ENCODE assay signal across 18 cellular contexts in the genomic region with DNA sequence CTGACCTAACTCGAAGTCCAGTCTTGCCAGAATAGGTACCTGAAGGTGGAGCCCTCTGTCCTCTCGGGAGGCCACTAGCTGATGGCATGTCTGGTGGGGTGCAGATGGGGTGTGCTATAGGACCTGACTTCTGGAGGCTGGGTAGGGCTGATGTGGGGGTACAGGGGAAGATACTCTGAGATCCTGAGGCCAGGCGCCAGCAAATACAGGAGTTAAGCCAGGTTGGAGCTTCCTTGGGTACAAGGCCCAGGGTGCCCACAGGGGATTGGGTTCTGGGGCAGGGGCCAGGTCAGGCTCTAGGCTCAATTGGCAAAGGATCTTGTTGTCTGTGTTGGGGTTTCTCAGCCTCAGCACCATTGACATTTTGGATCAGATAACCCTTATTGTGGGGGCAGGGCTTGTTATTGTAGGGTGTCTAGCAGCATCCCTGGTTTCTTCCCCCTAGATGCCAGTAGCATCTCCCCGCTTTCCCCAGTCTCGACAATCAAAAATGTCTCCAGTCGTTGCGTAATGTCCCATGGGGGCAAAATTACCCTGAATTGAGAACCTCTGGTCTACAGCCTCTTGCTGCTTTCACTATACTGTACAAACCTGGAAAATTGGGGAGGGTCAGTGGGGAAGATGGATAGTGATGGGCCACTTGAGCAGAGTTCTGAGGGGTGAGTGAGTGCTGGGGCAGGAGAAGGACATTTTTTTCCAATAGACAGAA. TPM values are rescaled to one million over a fixed set of nuclear protein-coding genes. Genes with fewer than 3 reads are reported as not detected.
A peak's percentile ranks its signal among the peaks of the same experiment; 100 is the strongest.
DNase-seq lines count a peak whose midpoint lies in the region; ATAC-seq, FAIRE-seq and TF ChIP-seq lines count a peak whose summit lies in the region.
"Had no signal": no experiment of that assay in that cellular context is flagged by ENCODE, and none has a peak within 500 bp of the region (broad histone marks: within the 10 kb centered on the region; RNA-seq: fewer than 3 reads in every experiment).

No MANE protein-coding gene starts in this region.

- H4K91ac ChIP-seq in H1 (replicated peaks; ENCODE audit: insufficient read length, low read length) (no peak overlapping the region), neuronal stem cell (ENCODE audit: low read depth, low read length, poor library complexity) (no peak overlapping the region)

- CTCF ChIA-PET in H1 (lab: Charles Lee; ENCODE audit: partially characterized antibody) (interaction anchor here (1.0 to 10.8 kb wide), 3 partner anchors 9 to 51 kb away, joined by 3 to 169 read pairs (median 4); no protein-coding TSS in a partner anchor), OCI-LY7 (lab: Charles Lee; ENCODE audit: unreplicated experiment) (no interaction called here)

- H3K27me3 ChIP-seq in H1 (replicated peaks in 1 of 4; ENCODE audit: control insufficient read depth in 3 of 4, extremely low read depth in 1 of 4, insufficient read depth in 3 of 4, low read length in 3 of 4): no peaks in the 10 kb centered on the region
- no peaks in the 10 kb centered on the region for H3K27me3 ChIP-seq in neuronal stem cell (ENCODE audit: control insufficient read depth in 3 of 3, insufficient read depth in 3 of 3, low read depth in 1 of 3, low read length in 3 of 3)
- H3K27me3 ChIP-seq: neural progenitor cell had no signal

- H2BK20ac ChIP-seq in H1 (ENCODE audit: low read length): no peak overlapping the region

- H3K9ac ChIP-seq in H1 (replicated peaks in 1 of 4; ENCODE audit: extremely low read depth in 1 of 4, low read depth in 3 of 4, low read length in 3 of 4) (no peak overlapping the region), neuronal stem cell (ENCODE audit: low read depth, low read length, poor library complexity) (no peak overlapping the region)
- H3K9ac ChIP-seq: KMS-11, neural progenitor cell had no signal

- H2AFZ ChIP-seq in H1 (ENCODE audit: low read length) (no peak overlapping the region), neuronal stem cell (ENCODE audit: low read length) (no peak overlapping the region), OCI-LY7 (ENCODE audit: low read length) (no peak overlapping the region)
- H2AFZ ChIP-seq: neural progenitor cell had no signal

- no peak overlapping the region for H2BK15ac ChIP-seq in H1 (ENCODE audit: low read length)
- H2BK15ac ChIP-seq in neuronal stem cell (ENCODE audit: low read length): no peak overlapping the region

- H4K8ac ChIP-seq in H1 (ENCODE audit: extremely low read depth, insufficient read depth, low read length) (peak overlapping the region; percentile 11; the same call in 1 of the 2 replicates), neuronal stem cell (ENCODE audit: low read depth, low read length) (no peak overlapping the region)

- peaks cover 2% of the 10 kb centered on the region for H3K4me1 Mint-ChIP-seq in activated T-cell treated with anti-CD3 and anti-CD28 coated beads, Interleukin-2, amount 50 U/mL, for 4 hours (ENCODE audit: low read depth)
- H3K4me1 Mint-ChIP-seq: activated CD4-positive, alpha-beta T cell treated with anti-CD3 and anti-CD28 coated beads, Interleukin-2, amount 10 ng/mL, durations not matched to agents 7 days and 5 days; immature natural killer cell had no signal

- H3K36me3 Mint-ChIP-seq in activated T-cell treated with anti-CD3 and anti-CD28 coated beads, Interleukin-2, amount 50 U/mL, for 4 hours (ENCODE audit: insufficient read depth): no peaks in the 10 kb centered on the region
- H3K36me3 Mint-ChIP-seq: CD8-positive, alpha-beta memory T cell; immature natural killer cell had no signal

- H3K9me2 ChIP-seq in OCI-LY7 (ENCODE audit: insufficient read depth, low read length): no peaks in the 10 kb centered on the region

- H3K23me2 ChIP-seq in H1 (ENCODE audit: low read depth, low read length): peaks cover 2% of the 10 kb centered on the region; the same call in 1 of the 2 replicates

- H3K27ac ChIP-seq in H1 (ENCODE audit: low read depth, low read length) (no peak overlapping the region), neuronal stem cell (replicated peaks; ENCODE audit: low read length) (no peak overlapping the region), temporal lobe (ENCODE audit: low read depth, low read length) (peak overlapping the region; percentile 96), OCI-LY7 (ENCODE audit: low read depth, low read length, poor library complexity, severe bottlenecking) (no peak overlapping the region)
- H3K27ac ChIP-seq: KMS-11, neural progenitor cell had no signal

- H2BK12ac ChIP-seq in H1 (ENCODE audit: low read depth, low read length): no peak overlapping the region
- no peak overlapping the region for H2BK12ac ChIP-seq in neuronal stem cell (ENCODE audit: low read length)

- H3K27me3 Mint-ChIP-seq in activated T-cell treated with anti-CD3 and anti-CD28 coated beads, Interleukin-2, amount 50 U/mL, for 4 hours (ENCODE audit: low read depth): peaks cover 1% of the 10 kb centered on the region
- H3K27me3 Mint-ChIP-seq: activated CD4-positive, alpha-beta T cell treated with anti-CD3 and anti-CD28 coated beads, Interleukin-2, amount 10 ng/mL, durations not matched to agents 7 days and 5 days; CD8-positive, alpha-beta memory T cell had no signal

- no peak for TF ChIP-seq EP300 in H1 (IDR thresholded peaks at IDR 0.05; ENCODE audit: borderline replicate concordance in 1 of 2, low read depth in 2 of 2, low read length in 2 of 2)

- H3K14ac ChIP-seq in H1 (ENCODE audit: insufficient read length) (no peak overlapping the region), neuronal stem cell (ENCODE audit: low read length) (no peak overlapping the region)

- peak; percentile 43 for DNase-seq in NB4 (ENCODE audit: low read depth)
- DNase-seq in H1 (ENCODE audit: low read depth in 1 of 2, low spot score in 2 of 2): no peak
- DNase-seq in neuronal stem cell (ENCODE audit: low spot score): no peak
- DNase-seq in activated T-cell treated with anti-CD3 and anti-CD28 coated beads, Interleukin-2, amount 50 U/mL, for 4 hours: no peak
- no peak for DNase-seq in pons (ENCODE audit: low spot score)
- no peak for DNase-seq in OCI-LY7 (ENCODE audit: low spot score)
- DNase-seq: activated CD4-positive, alpha-beta T cell treated with anti-CD3 and anti-CD28 coated beads, Interleukin-2, amount 10 ng/mL, durations not matched to agents 7 days and 5 days; activated naive CD4-positive, alpha-beta T cell treated with Interleukin-2 at 50 U/mL for 16 hours; CD8-positive, alpha-beta memory T cell; DMS79 treated with DMSO at 0.1 percent for 48 hours; HCEC 1CT; immature natural killer cell; NCI-H1048; NCI-H82 had no signal

- intact Hi-C loops in OCI-LY7 (cut with micrococcal nuclease; ENCODE audit: unreplicated experiment): loop anchor here (5.0 kb wide), 1 partner anchor 507 kb away; no protein-coding TSS in a partner anchor

- H3K56ac ChIP-seq in H1 (replicated peaks; ENCODE audit: insufficient read length, low read depth, low read length): no peak overlapping the region

- no peak for TF ChIP-seq POLR2A in NB4 (IDR thresholded peaks at IDR 0.05; ENCODE audit: extremely low read depth, insufficient read length)
- no peak for TF ChIP-seq POLR2A in H1 (IDR thresholded peaks at IDR 0.05; ENCODE audit: control extremely low read depth in 1 of 2, low read depth in 2 of 2, low read length in 2 of 2)

- no peaks in the 10 kb centered on the region for H3K9me3 Mint-ChIP-seq in activated T-cell treated with anti-CD3 and anti-CD28 coated beads, Interleukin-2, amount 50 U/mL, for 4 hours
- H3K9me3 Mint-ChIP-seq: activated CD4-positive, alpha-beta T cell treated with anti-CD3 and anti-CD28 coated beads, Interleukin-2, amount 10 ng/mL, durations not matched to agents 7 days and 5 days; CD8-positive, alpha-beta memory T cell; immature natural killer cell; neural progenitor cell had no signal

- H3K18ac ChIP-seq in H1 (ENCODE audit: extremely low read depth, low read length) (no peak overlapping the region), neuronal stem cell (ENCODE audit: low read length) (peak overlapping the region; percentile 40)

- POLR2A ChIA-PET in H1 (lab: Charles Lee; ENCODE audit: partially characterized antibody): interaction anchor here (15.4 kb wide), 1 partner anchor 8 kb away, joined by 270 read pairs; no protein-coding TSS in a partner anchor
- POLR2A ChIA-PET in OCI-LY7 (lab: Charles Lee): no interaction called here

- TF ChIP-seq RAD21 in H1 (IDR thresholded peaks at IDR 0.05 in 1 of 2, conservative IDR thresholded peaks at IDR 0.05 in 1 of 2; ENCODE audit: low read depth in 2 of 2, low read length in 2 of 2): no peak

- H3K79me1 ChIP-seq in H1 (ENCODE audit: low read depth, low read length) (peaks cover 58% of the 10 kb centered on the region), neuronal stem cell (ENCODE audit: low read depth, low read length) (peaks cover 21% of the 10 kb centered on the region)

- no peak for FAIRE-seq in H1 (lab: Jason Lieb, UNC)

- H3K4me2 ChIP-seq in H1 (ENCODE audit: insufficient read depth in 1 of 2, low read depth in 2 of 2, low read length in 2 of 2): no peak overlapping the region
- H3K4me2 ChIP-seq in neuronal stem cell (ENCODE audit: insufficient read depth, low read length, poor library complexity, severe bottlenecking): no peak overlapping the region
- no peak overlapping the region for H3K4me2 ChIP-seq in OCI-LY7 (ENCODE audit: low read length)
- H3K4me2 ChIP-seq: KMS-11, neural progenitor cell had no signal

- no peak overlapping the region for H2AK5ac ChIP-seq in H1 (ENCODE audit: low read depth, low read length)
- peak overlapping the region; percentile 29 for H2AK5ac ChIP-seq in neuronal stem cell (ENCODE audit: low read depth, low read length)

- no peak overlapping the region for H3K4me3 ChIP-seq in NB4 (ENCODE audit: low read depth, low read length)
- H3K4me3 ChIP-seq in H1 (ENCODE audit: extremely low read depth in 1 of 4, insufficient read depth in 2 of 4, low read depth in 3 of 4, low read length in 4 of 4): no peak overlapping the region
- H3K4me3 ChIP-seq in neuronal stem cell (ENCODE audit: low read length in 2 of 2): no peak overlapping the region
- H3K4me3 ChIP-seq in OCI-LY7 (ENCODE audit: low read depth, low read length, poor library complexity, severe bottlenecking): no peak overlapping the region
- H3K4me3 ChIP-seq: neural progenitor cell had no signal

- H2BK120ac ChIP-seq in H1 (replicated peaks; ENCODE audit: low read depth, low read length): no peak overlapping the region
- H2BK120ac ChIP-seq in neuronal stem cell (ENCODE audit: low read depth, low read length): no peak overlapping the region

- no peak overlapping the region for H3K23ac ChIP-seq in H1 (ENCODE audit: insufficient read length)
- H3K23ac ChIP-seq in neuronal stem cell (ENCODE audit: low read depth, low read length, poor library complexity): peak overlapping the region; percentile 70

- no peak overlapping the region for H3K4me3 Mint-ChIP-seq in activated T-cell treated with anti-CD3 and anti-CD28 coated beads, Interleukin-2, amount 50 U/mL, for 4 hours
- H3K4me3 Mint-ChIP-seq: activated CD4-positive, alpha-beta T cell treated with anti-CD3 and anti-CD28 coated beads, Interleukin-2, amount 10 ng/mL, durations not matched to agents 7 days and 5 days; CD8-positive, alpha-beta memory T cell; immature natural killer cell; neural progenitor cell had no signal

- H4K5ac ChIP-seq in H1 (ENCODE audit: insufficient read length, low read depth, low read length): no peak overlapping the region

- H3K9me3 ChIP-seq in H1 (ENCODE audit: insufficient read depth in 2 of 2, low read depth in 1 of 2, low read length in 1 of 2) (no peaks in the 10 kb centered on the region), neuronal stem cell (replicated peaks in 1 of 2; ENCODE audit: control insufficient read depth in 2 of 2, insufficient read depth in 1 of 2, low read depth in 1 of 2, low read length in 2 of 2) (no peaks in the 10 kb centered on the region), OCI-LY7 (ENCODE audit: low read length) (no peaks in the 10 kb centered on the region)

- WGBS in H1 (ENCODE audit: extremely low coverage in 1 of 2, insufficient coverage in 1 of 2, insufficient read length in 1 of 2, insufficient replicate concordance in 2 of 2, low coverage in 1 of 2, low lambda C conversion rate in 2 of 2, missing lambda C conversion rate in 1 of 2), 2 experiments: 90% methylated on average over 7 of the region's 7 CpGs; no CpG with 5 or more reads in 1 of the 2 experiments
- WGBS in neuronal stem cell (ENCODE audit: extremely low coverage in 2 of 2, insufficient read length in 2 of 2, insufficient replicate concordance in 1 of 2), 2 donors: no CpG with 5 or more reads among the region's 7 CpGs

- TF ChIP-seq CTCF in NB4 (IDR thresholded peaks at IDR 0.05; ENCODE audit: low read depth, low read length): no peak
- no peak for TF ChIP-seq CTCF in H1 (IDR thresholded peaks at IDR 0.05; ENCODE audit: control extremely low read depth in 1 of 3, insufficient read depth in 1 of 3, low read depth in 1 of 3, low read length in 3 of 3)
- no peak for TF ChIP-seq CTCF in OCI-LY7 (conservative IDR thresholded peaks at IDR 0.05; ENCODE audit: low read length)

- peaks cover 0 to 15% (median 7%) of the 10 kb centered on the region in 4 experiments; a peak in 6 of 7 replicates for H3K4me1 ChIP-seq in H1 (replicated peaks in 1 of 4; ENCODE audit: control insufficient read depth in 3 of 4, insufficient read depth in 4 of 4, low read length in 3 of 4)
- peaks cover 5 to 21% of the 10 kb centered on the region in 2 donors for H3K4me1 ChIP-seq in neuronal stem cell (ENCODE audit: control insufficient read depth in 2 of 2, insufficient read depth in 1 of 2, low read depth in 1 of 2, low read length in 2 of 2)
- H3K4me1 ChIP-seq in OCI-LY7 (ENCODE audit: insufficient read depth, low read length, poor library complexity, severe bottlenecking): no peaks in the 10 kb centered on the region

- peaks cover 0 to 8% (median 7%) of the 10 kb centered on the region in 4 experiments; a peak in 6 of 8 replicates for H3K36me3 ChIP-seq in H1 (ENCODE audit: control insufficient read depth in 2 of 4, insufficient read depth in 4 of 4, low read length in 3 of 4)
- H3K36me3 ChIP-seq in neuronal stem cell (replicated peaks in 1 of 2; ENCODE audit: control insufficient read depth in 2 of 2, insufficient read depth in 2 of 2, low read length in 2 of 2): peaks cover 19 to 41% of the 10 kb centered on the region in 2 donors
- H3K36me3 ChIP-seq in OCI-LY7 (ENCODE audit: insufficient read depth, low read length): no peaks in the 10 kb centered on the region
- H3K36me3 ChIP-seq: neural progenitor cell had no signal

- no peak for ATAC-seq in activated T-cell treated with anti-CD3 and anti-CD28 coated beads, Interleukin-2, amount 50 U/mL, for 4 hours
- ATAC-seq in GM21515 (IDR thresholded peaks at IDR 0.05; ENCODE audit: unreplicated experiment): no peak

- H3K4ac ChIP-seq in H1 (replicated peaks; ENCODE audit: insufficient read length, low read depth, low read length) (no peak overlapping the region), neuronal stem cell (ENCODE audit: low read length) (no peak overlapping the region)

- H3K79me2 ChIP-seq in H1 (ENCODE audit: control insufficient read depth in 1 of 2, insufficient read depth in 2 of 2, low read length in 2 of 2) (peaks cover 14 to 91% of the 10 kb centered on the region in 2 experiments), OCI-LY7 (ENCODE audit: insufficient read depth, low read depth, low read length) (no peaks in the 10 kb centered on the region)

- H4K20me1 ChIP-seq in H1 (replicated peaks in 1 of 2; ENCODE audit: control insufficient read depth in 1 of 2, insufficient read depth in 2 of 2, low read length in 2 of 2) (peaks cover 32 to 66% of the 10 kb centered on the region in 2 experiments), OCI-LY7 (ENCODE audit: insufficient read depth, low read length) (no peaks in the 10 kb centered on the region)

- H2BK5ac ChIP-seq in H1 (ENCODE audit: low read depth, low read length): no peak overlapping the region
- peak overlapping the region; percentile 80 for H2BK5ac ChIP-seq in neuronal stem cell (ENCODE audit: low read length)

- no TSS peak for BruUV-seq in OCI-LY7 (replicated peaks; lab: Mats Ljungman, UMichigan)

RNA-seq across cellular contexts. Expression of gene PTPRF, which starts 9.2 kb away (rescaled TPM):
- total RNA-seq in H1 (2021; fragmentation: NEBNext Ultra II Directional; extraction: Animal tissue kit (Norgen Biotek cat#: 25700)): 221 and 231 TPM in 2 replicates
- 136 and 174 TPM in 2 replicates for polyA plus RNA-seq in H1 (2011; rRNA removed)
- polyA plus RNA-seq in H1 (2011; cell fraction: cytosol; rRNA removed): 128 TPM
- polyA plus RNA-seq in H1 (2011; cell fraction: nucleus; rRNA removed): 286 TPM
- polyA plus RNA-seq in H1 (2012, experiment 1 of 2): 142 to 208 TPM (median 171 TPM) in 4 replicates
- 95.7 TPM for polyA plus RNA-seq in H1 (2012, experiment 2 of 2)
- polyA plus RNA-seq in H1 (2013, experiment 1 of 2): 171 TPM
- 161 TPM for polyA plus RNA-seq in H1 (2013, experiment 2 of 2)
- polyA minus RNA-seq in H1 (2011; rRNA and poly(A)+ RNA removed): 365 and 371 TPM in 2 replicates
- polyA minus RNA-seq in H1 (2011; cell fraction: cytosol; rRNA and poly(A)+ RNA removed): 155 TPM
- 141 TPM for polyA minus RNA-seq in H1 (2011; cell fraction: nucleus; rRNA and poly(A)+ RNA removed)
- polyA plus RNA-seq in neuronal stem cell (2013, experiment 1 of 2): 62.9 TPM
- 64.0 TPM for polyA plus RNA-seq in neuronal stem cell (2013, experiment 2 of 2)
- total RNA-seq in temporal lobe (60.7 TPM), OCI-LY7 (2022) (0.48 and 0.57 TPM in 2 replicates)
- total RNA-seq in activated T-cell treated with anti-CD3 and anti-CD28 coated beads, Interleukin-2, amount 50 U/mL, for 4 hours: under 1 TPM; 0.86 to 0.95 (median 0.92) TPM
- 0.06 TPM in 1 of 2 replicates, not detected in the other for total RNA-seq in OCI-LY7 (2014; rRNA removed; shearing (Covaris generic))
- polyA plus RNA-seq: CD8-positive, alpha-beta memory T cell; immature natural killer cell had no signal

Comparison
In these comparisons a context has a peak if more than half of its experiments do, and no peak if none do; other contexts are left out.
1. RNA of gene PTPRF, which starts 9.2 kb away (total RNA-seq): 221 to 231 TPM in H1 and 60.7 TPM in temporal lobe (single experiment); 0.86 to 0.95 TPM in activated T-cell treated with anti-CD3 and anti-CD28 coated beads, Interleukin-2, amount 50 U/mL, for 4 hours and 0.06 to 0.57 TPM in OCI-LY7; every median in the first group is over 10 times any median in the second.